In the genomic region with DNA sequence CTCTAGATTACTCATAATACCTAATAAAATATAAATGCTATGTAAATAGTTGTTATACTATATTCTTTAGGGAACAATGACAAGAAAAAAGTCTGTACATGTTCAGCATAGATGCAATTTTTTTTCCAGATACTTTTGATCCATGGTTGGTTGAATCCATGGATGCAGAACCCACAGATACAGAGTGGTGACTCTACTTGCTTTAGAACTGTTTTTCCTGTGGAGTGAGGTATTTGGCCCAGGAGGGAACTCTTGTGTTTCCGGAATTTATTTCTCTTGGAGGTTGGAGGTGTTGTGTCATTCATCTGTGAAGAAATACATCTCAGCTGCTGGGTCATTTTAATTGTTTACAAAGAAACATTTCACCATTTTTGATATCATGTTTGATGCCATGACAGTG, we compare ENCODE assay signal across 40 cellular contexts. TPM values are rescaled to one million over a fixed set of nuclear protein-coding genes. Genes with fewer than 3 reads are reported as not detected.
"Had no signal": no experiment of that assay in that cellular context is flagged by ENCODE, and none has a peak within 500 bp of the region (broad histone marks: within the 10 kb centered on the region; RNA-seq: fewer than 3 reads in every experiment).

No MANE protein-coding gene starts in this region.

- H3K9me3 Mint-ChIP-seq: activated naive CD8-positive, alpha-beta T cell treated with anti-CD3 and anti-CD28 coated beads for 36 hours; central memory CD8-positive, alpha-beta T cell had no signal

- H3K36me3 ChIP-seq: brain microvascular endothelial cell, cardiac muscle cell had no signal

- H3K4me3 Mint-ChIP-seq: activated CD4-positive, alpha-beta memory T cell treated with anti-CD3 and anti-CD28 coated beads, Interleukin-2, amount 10 ng/mL, durations not matched to agents 7 days and 5 days; activated naive CD8-positive, alpha-beta T cell treated with anti-CD3 and anti-CD28 coated beads for 36 hours; activated T-cell treated with anti-CD3 and anti-CD28 coated beads, Interleukin-2, amount 50 U/mL, for 72 hours; activated T-helper 17 cell treated with anti-CD3 and anti-CD28 coated beads, Interleukin-2, amount 50 U/mL, for 72 hours; central memory CD8-positive, alpha-beta T cell had no signal

- H3K4me3 ChIP-seq: cardiac muscle cell, PC-9 had no signal

- ATAC-seq: activated T-cell treated with anti-CD3 and anti-CD28 coated beads, Interleukin-2, amount 50 U/mL, for 72 hours; activated T-helper 17 cell treated with anti-CD3 and anti-CD28 coated beads, Interleukin-2, amount 50 U/mL, for 72 hours had no signal

- H3K27me3 ChIP-seq: brain microvascular endothelial cell, cardiac muscle cell had no signal

- H3K4me1 Mint-ChIP-seq: activated CD4-positive, alpha-beta memory T cell treated with anti-CD3 and anti-CD28 coated beads, Interleukin-2, amount 10 ng/mL, durations not matched to agents 7 days and 5 days; activated T-helper 17 cell treated with anti-CD3 and anti-CD28 coated beads, Interleukin-2, amount 50 U/mL, for 72 hours had no signal

- H3K27ac Mint-ChIP-seq: activated CD4-positive, alpha-beta memory T cell treated with anti-CD3 and anti-CD28 coated beads, Interleukin-2, amount 10 ng/mL, durations not matched to agents 7 days and 5 days; activated naive CD8-positive, alpha-beta T cell treated with anti-CD3 and anti-CD28 coated beads for 36 hours; activated T-cell treated with anti-CD3 and anti-CD28 coated beads, Interleukin-2, amount 50 U/mL, for 72 hours; activated T-helper 17 cell treated with anti-CD3 and anti-CD28 coated beads, Interleukin-2, amount 50 U/mL, for 72 hours had no signal

- H3K27me3 Mint-ChIP-seq: activated CD4-positive, alpha-beta memory T cell treated with anti-CD3 and anti-CD28 coated beads, Interleukin-2, amount 10 ng/mL, durations not matched to agents 7 days and 5 days; activated naive CD8-positive, alpha-beta T cell treated with anti-CD3 and anti-CD28 coated beads for 36 hours; activated T-helper 17 cell treated with anti-CD3 and anti-CD28 coated beads, Interleukin-2, amount 50 U/mL, for 72 hours; central memory CD8-positive, alpha-beta T cell had no signal

- FAIRE-seq: RCC 7860 had no signal

- DNase-seq: activated CD4-positive, alpha-beta memory T cell treated with anti-CD3 and anti-CD28 coated beads, Interleukin-2, amount 10 ng/mL, durations not matched to agents 7 days and 5 days; activated CD4-positive, alpha-beta T cell treated with anti-CD3 and anti-CD28 coated beads for 1 hour; activated CD4-positive, alpha-beta T cell treated with anti-CD3 and anti-CD28 coated beads for 48 hours; activated CD4-positive, CD25-positive, alpha-beta regulatory T cell; activated CD8-positive, alpha-beta memory T cell treated with anti-CD3 and anti-CD28 coated beads for 24 hours; activated effector memory CD4-positive, alpha-beta T cell treated with anti-CD3 and anti-CD28 coated beads, Interleukin-2, amount 50 U/mL, for 16 hours; activated naive CD4-positive, alpha-beta T cell; activated naive CD4-positive, alpha-beta T cell treated with anti-CD3 and anti-CD28 coated beads, Interleukin-2, amount 50 U/mL, for 16 hours; activated naive CD8-positive, alpha-beta T cell treated with anti-CD3 and anti-CD28 coated beads for 36 hours; activated T-cell treated with anti-CD3 and anti-CD28 coated beads, Interleukin-2, amount 50 U/mL, for 1 hour; activated T-cell treated with anti-CD3 and anti-CD28 coated beads, Interleukin-2, amount 50 U/mL, for 72 hours; amniotic stem cell; aorta; brain microvascular endothelial cell; Kasumi-1; KG1; MM.1S; MV-4-11; NCI-H1092; NCI-H1436 treated with DMSO at 0.1 percent for 48 hours; NCI-H1694 treated with DMSO at 0.1 percent for 48 hours; NCI-H2029 treated with DMSO at 0.1 percent for 48 hours; NCI-H2107; NCI-H2171; NCI-H510A; NCI-H526; NCI-H748 treated with DMSO at 0.1 percent for 48 hours; NK-92 treated with Interleukin-12 subunit alpha and Interleukin-12 subunit beta, amount 100 ng/mL, for 24 hours; Right ventricle myocardium superior; SW 1271; T1000; WERI-Rb-1 had no signal

- H3K27ac ChIP-seq: brain microvascular endothelial cell, cardiac muscle cell, PC-9, RWPE1, WERI-Rb-1 had no signal

RNA-seq across cellular contexts. Expression of a gene that starts 28.7 kb away (rescaled TPM):
- total RNA-seq: activated CD4-positive, alpha-beta memory T cell treated with anti-CD3 and anti-CD28 coated beads, Interleukin-2, amount 10 ng/mL, durations not matched to agents 7 days and 5 days; T-helper 1 cell treated with Interleukin-12 subunit alpha and Interleukin-12 subunit beta and Interleukin-4 antibody, amounts not matched to agents 30 ng/mL and 1 ng/mL, for 36 hours; T-helper 2 cell treated with Interferon-gamma antibody and Interleukin-4, amounts not matched to agents 100 ng/mL and 5 ng/mL, for 36 hours had no signal
